ENCODE assay signal across 1 cellular context in the genomic region with DNA sequence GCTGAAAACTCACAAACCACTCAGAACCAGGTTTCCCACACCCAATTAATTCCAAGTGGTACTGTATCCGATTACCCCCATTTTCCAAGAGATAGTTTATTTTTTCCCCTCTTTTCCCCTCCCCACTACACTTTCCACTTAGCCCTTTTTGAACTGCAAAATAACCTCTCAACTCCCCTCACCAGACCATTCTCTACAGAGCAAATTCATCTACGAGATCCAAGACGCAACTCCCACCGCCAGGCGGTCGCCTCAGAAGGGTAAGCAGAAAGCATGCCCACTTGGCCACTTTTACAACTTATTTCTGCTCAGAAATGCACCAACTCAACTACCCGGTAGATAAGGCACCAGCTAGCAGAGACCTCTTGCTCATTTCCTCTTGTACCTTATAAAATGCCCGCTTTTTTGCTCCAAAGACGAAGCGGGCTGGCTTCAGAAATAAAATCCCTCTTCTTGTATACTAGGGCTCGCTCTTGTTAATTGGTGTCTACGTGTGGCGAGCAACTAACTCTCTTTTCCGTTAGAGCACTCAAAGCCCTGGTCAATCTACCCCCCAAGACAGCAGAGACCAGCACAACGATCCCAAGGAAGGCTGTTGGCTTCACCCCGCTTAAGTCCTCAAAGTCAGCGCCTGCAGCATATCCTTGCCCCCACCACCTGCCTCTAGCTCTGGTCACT.
TF ChIP-seq lines count a peak whose summit lies in the region.

No MANE protein-coding gene starts in this region.

TF ChIP-seq in WTC11, 78 proteins besides CTCF, POLR2A, EP300 and RAD21 (continued from another document):
- TF ChIP-seq, protein P1, sequence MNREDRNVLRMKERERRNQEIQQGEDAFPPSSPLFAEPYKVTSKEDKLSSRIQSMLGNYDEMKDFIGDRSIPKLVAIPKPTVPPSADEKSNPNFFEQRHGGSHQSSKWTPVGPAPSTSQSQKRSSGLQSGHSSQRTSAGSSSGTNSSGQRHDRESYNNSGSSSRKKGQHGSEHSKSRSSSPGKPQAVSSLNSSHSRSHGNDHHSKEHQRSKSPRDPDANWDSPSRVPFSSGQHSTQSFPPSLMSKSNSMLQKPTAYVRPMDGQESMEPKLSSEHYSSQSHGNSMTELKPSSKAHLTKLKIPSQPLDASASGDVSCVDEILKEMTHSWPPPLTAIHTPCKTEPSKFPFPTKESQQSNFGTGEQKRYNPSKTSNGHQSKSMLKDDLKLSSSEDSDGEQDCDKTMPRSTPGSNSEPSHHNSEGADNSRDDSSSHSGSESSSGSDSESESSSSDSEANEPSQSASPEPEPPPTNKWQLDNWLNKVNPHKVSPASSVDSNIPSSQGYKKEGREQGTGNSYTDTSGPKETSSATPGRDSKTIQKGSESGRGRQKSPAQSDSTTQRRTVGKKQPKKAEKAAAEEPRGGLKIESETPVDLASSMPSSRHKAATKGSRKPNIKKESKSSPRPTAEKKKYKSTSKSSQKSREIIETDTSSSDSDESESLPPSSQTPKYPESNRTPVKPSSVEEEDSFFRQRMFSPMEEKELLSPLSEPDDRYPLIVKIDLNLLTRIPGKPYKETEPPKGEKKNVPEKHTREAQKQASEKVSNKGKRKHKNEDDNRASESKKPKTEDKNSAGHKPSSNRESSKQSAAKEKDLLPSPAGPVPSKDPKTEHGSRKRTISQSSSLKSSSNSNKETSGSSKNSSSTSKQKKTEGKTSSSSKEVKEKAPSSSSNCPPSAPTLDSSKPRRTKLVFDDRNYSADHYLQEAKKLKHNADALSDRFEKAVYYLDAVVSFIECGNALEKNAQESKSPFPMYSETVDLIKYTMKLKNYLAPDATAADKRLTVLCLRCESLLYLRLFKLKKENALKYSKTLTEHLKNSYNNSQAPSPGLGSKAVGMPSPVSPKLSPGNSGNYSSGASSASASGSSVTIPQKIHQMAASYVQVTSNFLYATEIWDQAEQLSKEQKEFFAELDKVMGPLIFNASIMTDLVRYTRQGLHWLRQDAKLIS (CRISPR knock-in tag; IDR thresholded peaks at IDR 0.05; ENCODE audit: borderline replicate concordance) = no peak
- TF ChIP-seq, protein P2, sequence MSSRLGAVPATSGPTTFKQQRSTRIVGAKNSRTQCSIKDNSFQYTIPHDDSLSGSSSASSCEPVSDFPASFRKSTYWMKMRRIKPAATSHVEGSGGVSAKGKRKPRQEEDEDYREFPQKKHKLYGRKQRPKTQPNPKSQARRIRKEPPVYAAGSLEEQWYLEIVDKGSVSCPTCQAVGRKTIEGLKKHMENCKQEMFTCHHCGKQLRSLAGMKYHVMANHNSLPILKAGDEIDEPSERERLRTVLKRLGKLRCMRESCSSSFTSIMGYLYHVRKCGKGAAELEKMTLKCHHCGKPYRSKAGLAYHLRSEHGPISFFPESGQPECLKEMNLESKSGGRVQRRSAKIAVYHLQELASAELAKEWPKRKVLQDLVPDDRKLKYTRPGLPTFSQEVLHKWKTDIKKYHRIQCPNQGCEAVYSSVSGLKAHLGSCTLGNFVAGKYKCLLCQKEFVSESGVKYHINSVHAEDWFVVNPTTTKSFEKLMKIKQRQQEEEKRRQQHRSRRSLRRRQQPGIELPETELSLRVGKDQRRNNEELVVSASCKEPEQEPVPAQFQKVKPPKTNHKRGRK (CRISPR knock-in tag; IDR thresholded peaks at IDR 0.05; ENCODE audit: borderline replicate concordance) = no peak
- no peak for TF ChIP-seq ZNF263 (CRISPR knock-in tag; IDR thresholded peaks at IDR 0.05; ENCODE audit: low read depth)
- no peak for TF ChIP-seq FOXJ3 (CRISPR knock-in tag; IDR thresholded peaks at IDR 0.05; ENCODE audit: borderline replicate concordance)
- TF ChIP-seq, protein P3, sequence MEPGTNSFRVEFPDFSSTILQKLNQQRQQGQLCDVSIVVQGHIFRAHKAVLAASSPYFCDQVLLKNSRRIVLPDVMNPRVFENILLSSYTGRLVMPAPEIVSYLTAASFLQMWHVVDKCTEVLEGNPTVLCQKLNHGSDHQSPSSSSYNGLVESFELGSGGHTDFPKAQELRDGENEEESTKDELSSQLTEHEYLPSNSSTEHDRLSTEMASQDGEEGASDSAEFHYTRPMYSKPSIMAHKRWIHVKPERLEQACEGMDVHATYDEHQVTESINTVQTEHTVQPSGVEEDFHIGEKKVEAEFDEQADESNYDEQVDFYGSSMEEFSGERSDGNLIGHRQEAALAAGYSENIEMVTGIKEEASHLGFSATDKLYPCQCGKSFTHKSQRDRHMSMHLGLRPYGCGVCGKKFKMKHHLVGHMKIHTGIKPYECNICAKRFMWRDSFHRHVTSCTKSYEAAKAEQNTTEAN (CRISPR knock-in tag; IDR thresholded peaks at IDR 0.05) = no peak
- 0 out of 2 replicates have a peak, but pooled peaks have one; percentile 16 for TF ChIP-seq SMAD3 (CRISPR knock-in tag; IDR thresholded peaks at IDR 0.05; ENCODE audit: borderline replicate concordance)
- TF ChIP-seq JUN (CRISPR knock-in tag; IDR thresholded peaks at IDR 0.05) = no peak
- no peak for TF ChIP-seq ZNF232 (CRISPR knock-in tag; IDR thresholded peaks at IDR 0.05)
TF ChIP-seq in WTC11: peak in this region for 3.
